In genomic region chr3:160090653-160091052, GRCh38 we compare ENCODE assay signal across 19 cellular contexts.
A peak's percentile ranks its signal among the peaks of the same experiment; 100 is the strongest.
DNase-seq lines count a peak whose midpoint lies in the region; ATAC-seq and TF ChIP-seq lines count a peak whose summit lies in the region.
"Had no signal": no experiment of that assay in that cellular context is flagged by ENCODE, and none has a peak within 500 bp of the region (broad histone marks: within the 10 kb centered on the region; RNA-seq: fewer than 3 reads in every experiment).

No MANE protein-coding gene starts in this region.

- CTCF ChIA-PET in mammary epithelial cell (lab: Charles Lee; ENCODE audit: low non-redundant PET) = no interaction called here
- CTCF ChIA-PET in MCF 10A (lab: Yijun Ruan, JAX) = interaction anchor here (0.9 kb wide), 1 partner anchor 55 kb away, joined by 3 read pairs; no protein-coding TSS in a partner anchor

- no peak overlapping the region for H3K9ac ChIP-seq in mammary epithelial cell (ENCODE audit: insufficient read depth, low read length)
- H3K9ac ChIP-seq: BLaER1 treated with 17β-estradiol and CSF1 and Interleukin-3, amounts not matched to agents 10 nM and 100 nM had no signal

- H3K4me3 Mint-ChIP-seq in MCF 10A (ENCODE audit: unreplicated experiment) = no peak overlapping the region
- H3K4me3 Mint-ChIP-seq: CD8-positive, alpha-beta T cell; GM23338 had no signal

- H3K27me3 ChIP-seq in mammary epithelial cell (ENCODE audit: insufficient read depth, low read length) (no peaks in the 10 kb centered on the region), foreskin keratinocyte (no peaks in the 10 kb centered on the region), BE2C (no peaks in the 10 kb centered on the region)
- H3K27me3 ChIP-seq: BLaER1 treated with 17β-estradiol and CSF1 and Interleukin-3, amounts not matched to agents 10 nM and 100 nM had no signal

- H3K4me1 Mint-ChIP-seq in MCF 10A (ENCODE audit: insufficient read depth, unreplicated experiment) = no peaks in the 10 kb centered on the region
- H3K4me1 Mint-ChIP-seq: GM23338 had no signal

- ATAC-seq in foreskin keratinocyte (no peak), GM18505 (IDR thresholded peaks at IDR 0.05; ENCODE audit: unreplicated experiment) (no peak)
- ATAC-seq: CD8-positive, alpha-beta T cell; GM23338 had no signal

- intact Hi-C loops in mammary epithelial cell (cut with micrococcal nuclease) = no loop called here
- intact Hi-C loops in MCF 10A (cut with micrococcal nuclease) = no loop called here

- H3K79me2 ChIP-seq in mammary epithelial cell (ENCODE audit: insufficient read depth, low read length) = no peaks in the 10 kb centered on the region

- no peak overlapping the region for H2AFZ ChIP-seq in mammary epithelial cell (ENCODE audit: low read depth, low read length)
- H2AFZ ChIP-seq: GM23338 had no signal

- H3K9me3 Mint-ChIP-seq in MCF 10A (ENCODE audit: unreplicated experiment) = peaks cover 15% of the 10 kb centered on the region
- H3K9me3 Mint-ChIP-seq: CD8-positive, alpha-beta T cell; GM23338 had no signal

- in situ Hi-C loops in mammary epithelial cell (cut with MboI; ENCODE audit: low sequenced_read_pairs in 2 of 2) = no loop called here

- no peaks in the 10 kb centered on the region for H3K4me1 ChIP-seq in mammary epithelial cell (ENCODE audit: insufficient read depth, low read length)
- no peaks in the 10 kb centered on the region for H3K4me1 ChIP-seq in foreskin keratinocyte
- H3K4me1 ChIP-seq in BE2C = no peaks in the 10 kb centered on the region
- H3K4me1 ChIP-seq: BLaER1 treated with 17β-estradiol and CSF1 and Interleukin-3, amounts not matched to agents 10 nM and 100 nM had no signal

- H3K27ac ChIP-seq in mammary epithelial cell (ENCODE audit: insufficient read depth, low read depth, low read length) (no peak overlapping the region), epithelial cell of prostate (peak overlapping the region; percentile 35), foreskin keratinocyte (no peak overlapping the region)
- H3K27ac ChIP-seq: BLaER1 treated with 17β-estradiol and CSF1 and Interleukin-3, amounts not matched to agents 10 nM and 100 nM; HL-60 had no signal

- 73% methylated on average over 4 of the region's 4 CpGs for WGBS in mammary epithelial cell (ENCODE audit: low coverage, missing lambda C conversion rate)

- no peaks in the 10 kb centered on the region for H3K9me3 ChIP-seq in mammary epithelial cell (replicated peaks; ENCODE audit: insufficient read depth, low read length)
- H3K9me3 ChIP-seq in BE2C = no peaks in the 10 kb centered on the region
- H3K9me3 ChIP-seq: BLaER1 treated with 17β-estradiol and CSF1 and Interleukin-3, amounts not matched to agents 10 nM and 100 nM had no signal

- H3K27ac Mint-ChIP-seq in MCF 10A (ENCODE audit: low read depth, unreplicated experiment) = no peak overlapping the region
- H3K27ac Mint-ChIP-seq: CD8-positive, alpha-beta T cell; GM23338 had no signal

- no peaks in the 10 kb centered on the region for H3K36me3 Mint-ChIP-seq in MCF 10A (ENCODE audit: insufficient read depth, unreplicated experiment)
- H3K36me3 Mint-ChIP-seq: CD8-positive, alpha-beta T cell had no signal

- TF ChIP-seq POLR2A in GM18505 (IDR thresholded peaks at IDR 0.05; ENCODE audit: borderline replicate concordance, extremely low read depth, insufficient read depth, insufficient read length) = no peak

- POLR2A ChIA-PET in MCF 10A (lab: Yijun Ruan, JAX) = no interaction called here

- no peaks in the 10 kb centered on the region for H4K20me1 ChIP-seq in mammary epithelial cell (ENCODE audit: insufficient read depth, low read length)
- H4K20me1 ChIP-seq: BLaER1 treated with 17β-estradiol and CSF1 and Interleukin-3, amounts not matched to agents 10 nM and 100 nM had no signal

- dilution Hi-C loops in mammary epithelial cell (cut with HindIII; ENCODE audit: low sequenced_read_pairs) = no loop called here

- H3K27me3 Mint-ChIP-seq in MCF 10A (ENCODE audit: insufficient read depth, unreplicated experiment) = no peaks in the 10 kb centered on the region

- no peak overlapping the region for H3K4me2 ChIP-seq in mammary epithelial cell (ENCODE audit: insufficient read depth, low read depth, low read length)
- H3K4me2 ChIP-seq: BLaER1 treated with 17β-estradiol and CSF1 and Interleukin-3, amounts not matched to agents 10 nM and 100 nM; GM23338 had no signal

- H3K4me3 ChIP-seq in mammary epithelial cell (replicated peaks in 1 of 3; ENCODE audit: insufficient read depth in 1 of 3, low read depth in 2 of 3, low read length in 3 of 3) = no peak overlapping the region
- no peak overlapping the region for H3K4me3 ChIP-seq in BE2C (ENCODE audit: low read depth, low read length)
- H3K4me3 ChIP-seq: BLaER1 treated with 17β-estradiol and CSF1 and Interleukin-3, amounts not matched to agents 10 nM and 100 nM; GM23338 had no signal

- peak; percentile 39 for DNase-seq in mammary epithelial cell
- no peak for DNase-seq in MCF 10A (ENCODE audit: unreplicated experiment)
- DNase-seq in cerebellar cortex (ENCODE audit: low spot score) = peak; percentile 61
- peak; percentile 31 for DNase-seq in epithelial cell of prostate (ENCODE audit: low read depth, low spot score)
- peak; percentile 25 to 55 for DNase-seq in foreskin keratinocyte
- no peak for DNase-seq in D341Med (ENCODE audit: low spot score)
- no peak for DNase-seq in BE2C
- DNase-seq: 8988T; Calu3; CD8-positive, alpha-beta T cell; DMS 273 treated with DMSO at 0.1 percent for 48 hours; DMS53; DND-41; GDM1; HCEC 1CT had no signal

- H3K36me3 ChIP-seq in mammary epithelial cell (ENCODE audit: insufficient read depth, low read length) = no peaks in the 10 kb centered on the region
- no peaks in the 10 kb centered on the region for H3K36me3 ChIP-seq in BE2C
- H3K36me3 ChIP-seq: BLaER1 treated with 17β-estradiol and CSF1 and Interleukin-3, amounts not matched to agents 10 nM and 100 nM had no signal

- BruUV-seq in mammary epithelial cell (replicated peaks; lab: Mats Ljungman, UMichigan) = no TSS peak
- no TSS peak for BruUV-seq in MCF 10A (replicated peaks; lab: Mats Ljungman, UMichigan)

- TF ChIP-seq CTCF in mammary epithelial cell (conservative IDR thresholded peaks at IDR 0.05 in 1 of 2, IDR thresholded peaks at IDR 0.05 in 1 of 2; ENCODE audit: extremely low read depth in 1 of 2, insufficient read depth in 1 of 2, low read depth in 1 of 2, low read length in 2 of 2) (no peak), MCF 10A (IDR thresholded peaks at IDR 0.05; ENCODE audit: unreplicated experiment) (no peak), foreskin keratinocyte (conservative IDR thresholded peaks at IDR 0.05) (no peak), BE2C (IDR thresholded peaks at IDR 0.05; ENCODE audit: low read depth, low read length) (no peak)

Comparison
In these comparisons a context has a peak if more than half of its experiments do, and no peak if none do; other contexts are left out.
1. DNase-seq: peak in mammary epithelial cell (single experiment), cerebellar cortex (single experiment), epithelial cell of prostate (single experiment) and foreskin keratinocyte (2 of 2); none in MCF 10A (single experiment), D341Med (single experiment) and BE2C (single experiment).